3 cellular contexts compared by ENCODE assay signal in genomic region chr2:25044011-25044410, GRCh38.
TF ChIP-seq lines count a peak whose summit lies in the region.

No MANE protein-coding gene starts in this region.

TF ChIP-seq in SK-N-SH, 30 proteins besides CTCF, POLR2A, EP300 and RAD21 (continued from another document):
- TF ChIP-seq, protein P1, sequence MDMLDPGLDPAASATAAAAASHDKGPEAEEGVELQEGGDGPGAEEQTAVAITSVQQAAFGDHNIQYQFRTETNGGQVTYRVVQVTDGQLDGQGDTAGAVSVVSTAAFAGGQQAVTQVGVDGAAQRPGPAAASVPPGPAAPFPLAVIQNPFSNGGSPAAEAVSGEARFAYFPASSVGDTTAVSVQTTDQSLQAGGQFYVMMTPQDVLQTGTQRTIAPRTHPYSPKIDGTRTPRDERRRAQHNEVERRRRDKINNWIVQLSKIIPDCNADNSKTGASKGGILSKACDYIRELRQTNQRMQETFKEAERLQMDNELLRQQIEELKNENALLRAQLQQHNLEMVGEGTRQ (IDR thresholded peaks at IDR 0.05; ENCODE audit: borderline replicate concordance, low read depth, low read length), result no peak

TF ChIP-seq in SK-N-SH treated with all-trans-retinoic acid at 6 μM for 48 hours, 23 proteins besides CTCF, POLR2A, EP300 and RAD21:
- TF ChIP-seq POU6F1 (CRISPR knock-in tag; IDR thresholded peaks at IDR 0.05; ENCODE audit: borderline replicate concordance, low read depth), result no peak
- TF ChIP-seq, protein P2, sequence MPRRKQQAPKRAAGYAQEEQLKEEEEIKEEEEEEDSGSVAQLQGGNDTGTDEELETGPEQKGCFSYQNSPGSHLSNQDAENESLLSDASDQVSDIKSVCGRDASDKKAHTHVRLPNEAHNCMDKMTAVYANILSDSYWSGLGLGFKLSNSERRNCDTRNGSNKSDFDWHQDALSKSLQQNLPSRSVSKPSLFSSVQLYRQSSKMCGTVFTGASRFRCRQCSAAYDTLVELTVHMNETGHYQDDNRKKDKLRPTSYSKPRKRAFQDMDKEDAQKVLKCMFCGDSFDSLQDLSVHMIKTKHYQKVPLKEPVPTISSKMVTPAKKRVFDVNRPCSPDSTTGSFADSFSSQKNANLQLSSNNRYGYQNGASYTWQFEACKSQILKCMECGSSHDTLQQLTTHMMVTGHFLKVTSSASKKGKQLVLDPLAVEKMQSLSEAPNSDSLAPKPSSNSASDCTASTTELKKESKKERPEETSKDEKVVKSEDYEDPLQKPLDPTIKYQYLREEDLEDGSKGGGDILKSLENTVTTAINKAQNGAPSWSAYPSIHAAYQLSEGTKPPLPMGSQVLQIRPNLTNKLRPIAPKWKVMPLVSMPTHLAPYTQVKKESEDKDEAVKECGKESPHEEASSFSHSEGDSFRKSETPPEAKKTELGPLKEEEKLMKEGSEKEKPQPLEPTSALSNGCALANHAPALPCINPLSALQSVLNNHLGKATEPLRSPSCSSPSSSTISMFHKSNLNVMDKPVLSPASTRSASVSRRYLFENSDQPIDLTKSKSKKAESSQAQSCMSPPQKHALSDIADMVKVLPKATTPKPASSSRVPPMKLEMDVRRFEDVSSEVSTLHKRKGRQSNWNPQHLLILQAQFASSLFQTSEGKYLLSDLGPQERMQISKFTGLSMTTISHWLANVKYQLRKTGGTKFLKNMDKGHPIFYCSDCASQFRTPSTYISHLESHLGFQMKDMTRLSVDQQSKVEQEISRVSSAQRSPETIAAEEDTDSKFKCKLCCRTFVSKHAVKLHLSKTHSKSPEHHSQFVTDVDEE (CRISPR knock-in tag; IDR thresholded peaks at IDR 0.05), result no peak
- TF ChIP-seq ZNF70 (CRISPR knock-in tag; IDR thresholded peaks at IDR 0.05), result no peak
- TF ChIP-seq PPARA (CRISPR knock-in tag; IDR thresholded peaks at IDR 0.05; ENCODE audit: borderline replicate concordance), result no peak
- TF ChIP-seq GLIS3 (CRISPR knock-in tag; IDR thresholded peaks at IDR 0.05), result no peak
- no peak for TF ChIP-seq ISL1 (CRISPR knock-in tag; IDR thresholded peaks at IDR 0.05)
- TF ChIP-seq ZNF8 (CRISPR knock-in tag; IDR thresholded peaks at IDR 0.05), result no peak
- no peak for TF ChIP-seq ESRRG (CRISPR knock-in tag; IDR thresholded peaks at IDR 0.05)
- TF ChIP-seq ZFP30 (CRISPR knock-in tag; IDR thresholded peaks at IDR 0.05), result no peak
- TF ChIP-seq ZNF565 (CRISPR knock-in tag; conservative IDR thresholded peaks at IDR 0.05; ENCODE audit: low read depth), result no peak
- no peak for TF ChIP-seq ZFP3 (CRISPR knock-in tag; IDR thresholded peaks at IDR 0.05)
- TF ChIP-seq CREB5 (CRISPR knock-in tag; IDR thresholded peaks at IDR 0.05; ENCODE audit: low read depth), result no peak
- no peak for TF ChIP-seq CSDC2 (CRISPR knock-in tag; IDR thresholded peaks at IDR 0.05)
- no peak for TF ChIP-seq BACH2 (CRISPR knock-in tag; IDR thresholded peaks at IDR 0.05; ENCODE audit: borderline replicate concordance)
- no peak for TF ChIP-seq OSR1 (CRISPR knock-in tag; IDR thresholded peaks at IDR 0.05)
- no peak for TF ChIP-seq SNAI2 (CRISPR knock-in tag; IDR thresholded peaks at IDR 0.05)
- TF ChIP-seq RARB (CRISPR knock-in tag; IDR thresholded peaks at IDR 0.05), result no peak
TF ChIP-seq in SK-N-SH treated with all-trans-retinoic acid at 6 μM for 48 hours: peak in this region for 0.

TF ChIP-seq in WTC11, 78 proteins besides CTCF, POLR2A, EP300 and RAD21:
- TF ChIP-seq, protein P3, sequence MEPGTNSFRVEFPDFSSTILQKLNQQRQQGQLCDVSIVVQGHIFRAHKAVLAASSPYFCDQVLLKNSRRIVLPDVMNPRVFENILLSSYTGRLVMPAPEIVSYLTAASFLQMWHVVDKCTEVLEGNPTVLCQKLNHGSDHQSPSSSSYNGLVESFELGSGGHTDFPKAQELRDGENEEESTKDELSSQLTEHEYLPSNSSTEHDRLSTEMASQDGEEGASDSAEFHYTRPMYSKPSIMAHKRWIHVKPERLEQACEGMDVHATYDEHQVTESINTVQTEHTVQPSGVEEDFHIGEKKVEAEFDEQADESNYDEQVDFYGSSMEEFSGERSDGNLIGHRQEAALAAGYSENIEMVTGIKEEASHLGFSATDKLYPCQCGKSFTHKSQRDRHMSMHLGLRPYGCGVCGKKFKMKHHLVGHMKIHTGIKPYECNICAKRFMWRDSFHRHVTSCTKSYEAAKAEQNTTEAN (CRISPR knock-in tag; IDR thresholded peaks at IDR 0.05), result no peak
- TF ChIP-seq TEAD1 (CRISPR knock-in tag; IDR thresholded peaks at IDR 0.05), result no peak
- TF ChIP-seq ZNF232 (CRISPR knock-in tag; IDR thresholded peaks at IDR 0.05), result no peak
- TF ChIP-seq, protein P4, sequence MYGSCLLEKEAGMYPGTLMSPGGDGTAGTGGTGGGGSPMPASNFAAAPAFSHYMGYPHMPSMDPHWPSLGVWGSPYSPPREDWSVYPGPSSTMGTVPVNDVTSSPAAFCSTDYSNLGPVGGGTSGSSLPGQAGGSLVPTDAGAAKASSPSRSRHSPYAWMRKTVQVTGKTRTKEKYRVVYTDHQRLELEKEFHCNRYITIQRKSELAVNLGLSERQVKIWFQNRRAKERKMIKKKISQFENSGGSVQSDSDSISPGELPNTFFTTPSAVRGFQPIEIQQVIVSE (CRISPR knock-in tag; IDR thresholded peaks at IDR 0.05; ENCODE audit: borderline replicate concordance), result no peak
- no peak for TF ChIP-seq SOX15 (CRISPR knock-in tag; IDR thresholded peaks at IDR 0.05)
- no peak for TF ChIP-seq ETV6 (CRISPR knock-in tag; IDR thresholded peaks at IDR 0.05)
- no peak for TF ChIP-seq NR2C2 (CRISPR knock-in tag; IDR thresholded peaks at IDR 0.05)
TF ChIP-seq in WTC11: peak in this region for 0.
